In the genomic region with DNA sequence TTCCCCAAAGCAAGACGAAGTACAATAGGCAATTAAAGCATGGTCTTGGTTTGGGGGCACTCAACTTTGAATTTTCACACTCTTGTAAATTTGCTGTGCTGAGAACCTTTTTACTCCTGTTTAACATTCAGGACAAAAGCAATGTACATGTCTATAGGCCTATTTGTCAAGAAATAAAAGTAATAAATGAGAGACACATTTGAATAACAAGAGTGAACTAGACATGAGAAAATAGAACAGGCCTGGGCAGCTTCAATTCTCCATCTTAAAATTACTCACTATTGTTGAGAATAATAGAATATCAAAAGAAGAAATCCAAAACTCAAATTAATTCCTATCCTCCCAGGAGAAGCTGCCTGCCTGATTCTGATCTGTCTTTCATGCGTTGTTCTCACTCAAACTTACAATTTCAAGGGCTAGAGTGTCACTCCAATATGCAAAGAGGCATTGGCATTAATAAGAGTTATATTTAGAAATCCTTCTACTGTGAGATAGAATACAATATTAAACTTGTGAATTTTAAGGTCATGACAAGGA, we compare ENCODE assay signal across 23 cellular contexts.
"Had no signal": no experiment of that assay in that cellular context is flagged by ENCODE, and none has a peak within 500 bp of the region (broad histone marks: within the 10 kb centered on the region; RNA-seq: fewer than 3 reads in every experiment).

No MANE protein-coding gene starts in this region.

- H3K36me3 ChIP-seq: colonic mucosa, esophagus muscularis mucosa, esophagus squamous epithelium, gastrocnemius medialis, gastroesophageal sphincter, heart left ventricle, heart right ventricle had no signal

- H3K27ac ChIP-seq: colonic mucosa, coronary artery, dorsolateral prefrontal cortex, epithelial cell of prostate, esophagus muscularis mucosa, esophagus squamous epithelium, foreskin keratinocyte, gastrocnemius medialis, gastroesophageal sphincter, heart left ventricle, heart right ventricle had no signal

- H3K27me3 ChIP-seq: colonic mucosa, dorsolateral prefrontal cortex, esophagus muscularis mucosa, esophagus squamous epithelium, foreskin keratinocyte, gastrocnemius medialis, gastroesophageal sphincter, heart left ventricle, heart right ventricle had no signal

- H3K4me3 ChIP-seq: colonic mucosa, coronary artery, dorsolateral prefrontal cortex, esophagus muscularis mucosa, esophagus squamous epithelium, gastrocnemius medialis, gastroesophageal sphincter, heart left ventricle, heart right ventricle had no signal

- H3K4me1 ChIP-seq: colonic mucosa, esophagus muscularis mucosa, esophagus squamous epithelium, foreskin keratinocyte, gastrocnemius medialis, gastroesophageal sphincter, heart left ventricle, heart right ventricle had no signal

- H3K9me3 ChIP-seq: colonic mucosa, esophagus muscularis mucosa, gastrocnemius medialis, gastroesophageal sphincter, heart left ventricle, heart right ventricle had no signal

- DNase-seq: colonic mucosa; cortex of kidney; dermis blood vessel endothelial cell; dorsolateral prefrontal cortex; effector CD4-positive, alpha-beta T cell; effector CD8-positive, alpha-beta T cell; effector memory CD4-positive, alpha-beta T cell; effector memory CD8-positive, alpha-beta T cell; endodermal cell; erythroblast; esophagus squamous epithelium; foreskin fibroblast; foreskin keratinocyte; foreskin melanocyte; gastrocnemius medialis; glutamatergic neuron; head of caudate nucleus; heart left ventricle; heart right ventricle had no signal
